In genomic region chr1:155777541-155777940, GRCh38 we compare ENCODE assay signal across 24 cellular contexts.
"Had no signal": no experiment of that assay in that cellular context is flagged by ENCODE, and none has a peak within 500 bp of the region (broad histone marks: within the 10 kb centered on the region; RNA-seq: fewer than 3 reads in every experiment).

No MANE protein-coding gene starts in this region.

- ATAC-seq: activated naive CD8-positive, alpha-beta T cell treated with anti-CD3 and anti-CD28 coated beads, Interleukin-2, amount 50 U/mL, for 24 hours; activated T-cell treated with anti-CD3 and anti-CD28 coated beads, Interleukin-2, amount 50 U/mL, for 4 hours; right lobe of liver; stimulated activated naive B cell treated with anti-CD40 and anti-IgM and Interleukin-4, amounts not matched to agents 10 μg/mL and 1 μg/mL and 100 μg/mL, for 72 hours; WTC11 had no signal

- H3K9me3 ChIP-seq: esophagus squamous epithelium, gastrocnemius medialis, left ventricle myocardium inferior, right lobe of liver, thoracic aorta, vagina had no signal

- DNase-seq: activated CD4-positive, alpha-beta T cell treated with anti-CD3 and anti-CD28 coated beads, Interleukin-2, amount 50 U/mL, for 48 hours; activated effector memory CD4-positive, alpha-beta T cell treated with Interleukin-2 at 50 U/mL for 16 hours; activated naive CD4-positive, alpha-beta T cell treated with anti-CD3 and anti-CD28 coated beads, Interleukin-2, amount 50 U/mL, for 16 hours; activated naive CD8-positive, alpha-beta T cell treated with anti-CD3 and anti-CD28 coated beads, Interleukin-2, amount 50 U/mL, for 24 hours; activated T-cell treated with anti-CD3 and anti-CD28 coated beads, Interleukin-2, amount 50 U/mL, for 4 hours; cerebellar nuclear complex; esophagus squamous epithelium; gastrocnemius medialis; hippocampal formation; kidney glomerular epithelial cell; left ventricle myocardium inferior; mammary epithelial cell; occipital lobe; right lobe of liver; stimulated activated CD4-positive, alpha-beta T cell treated with anti-CD3 and anti-CD28 coated beads, Interleukin-15, amount 100 ng/mL, for 24 hours; stimulated activated naive B cell treated with anti-CD40 and anti-IgM and Interleukin-4, amounts not matched to agents 10 μg/mL and 1 μg/mL and 100 μg/mL, for 72 hours; SW 1271 had no signal

- H3K27ac Mint-ChIP-seq: activated naive CD8-positive, alpha-beta T cell treated with anti-CD3 and anti-CD28 coated beads, Interleukin-2, amount 50 U/mL, for 24 hours; stimulated activated naive B cell treated with anti-CD40 and anti-IgM and Interleukin-4, amounts not matched to agents 10 μg/mL and 1 μg/mL and 100 μg/mL, for 72 hours; type B pancreatic cell; WTC11 had no signal

- H3K27me3 ChIP-seq: esophagus squamous epithelium, gastrocnemius medialis, right lobe of liver, vagina had no signal

- H3K27me3 Mint-ChIP-seq: activated naive CD8-positive, alpha-beta T cell treated with anti-CD3 and anti-CD28 coated beads, Interleukin-2, amount 50 U/mL, for 24 hours; stimulated activated naive B cell treated with anti-CD40 and anti-IgM and Interleukin-4, amounts not matched to agents 10 μg/mL and 1 μg/mL and 100 μg/mL, for 72 hours; type B pancreatic cell had no signal

- H3K4me3 ChIP-seq: coronary artery, esophagus squamous epithelium, gastrocnemius medialis, left ventricle myocardium inferior, right lobe of liver, smooth muscle cell, thoracic aorta, vagina had no signal

- H3K4me3 Mint-ChIP-seq: activated naive CD8-positive, alpha-beta T cell treated with anti-CD3 and anti-CD28 coated beads, Interleukin-2, amount 50 U/mL, for 24 hours; activated T-cell treated with anti-CD3 and anti-CD28 coated beads, Interleukin-2, amount 50 U/mL, for 4 hours; neural crest cell; stimulated activated naive B cell treated with anti-CD40 and anti-IgM and Interleukin-4, amounts not matched to agents 10 μg/mL and 1 μg/mL and 100 μg/mL, for 72 hours; type B pancreatic cell; WTC11 had no signal

- H3K27ac ChIP-seq: coronary artery, esophagus squamous epithelium, gastrocnemius medialis, left ventricle myocardium inferior, right lobe of liver, thoracic aorta, vagina had no signal

- H3K9me3 Mint-ChIP-seq: activated naive CD8-positive, alpha-beta T cell treated with anti-CD3 and anti-CD28 coated beads, Interleukin-2, amount 50 U/mL, for 24 hours; activated T-cell treated with anti-CD3 and anti-CD28 coated beads, Interleukin-2, amount 50 U/mL, for 4 hours; neural crest cell; stimulated activated naive B cell treated with anti-CD40 and anti-IgM and Interleukin-4, amounts not matched to agents 10 μg/mL and 1 μg/mL and 100 μg/mL, for 72 hours; type B pancreatic cell; WTC11 had no signal

- H3K4me1 ChIP-seq: esophagus squamous epithelium, gastrocnemius medialis, left ventricle myocardium inferior, right lobe of liver, vagina had no signal

- H3K4me1 Mint-ChIP-seq: neural crest cell; stimulated activated naive B cell treated with anti-CD40 and anti-IgM and Interleukin-4, amounts not matched to agents 10 μg/mL and 1 μg/mL and 100 μg/mL, for 72 hours; WTC11 had no signal
